Comparison of ENCODE assay signal across 28 cellular contexts in genomic region chr17:37754363-37754762, GRCh38. TPM values are rescaled to one million over a fixed set of nuclear protein-coding genes. Genes with fewer than 3 reads are reported as not detected.
"Had no signal": no experiment of that assay in that cellular context is flagged by ENCODE, and none has a peak within 500 bp of the region (broad histone marks: within the 10 kb centered on the region; RNA-seq: fewer than 3 reads in every experiment).

No MANE protein-coding gene starts in this region.

- ATAC-seq: effector memory CD8-positive, alpha-beta T cell; esophagus mucosa; gastrocnemius medialis; heart left ventricle; left cardiac atrium; left lung; left ventricle myocardium superior; lower lobe of right lung had no signal

- DNase-seq: colonic mucosa; cortex of kidney; effector CD8-positive, alpha-beta T cell; effector memory CD8-positive, alpha-beta T cell; endodermal cell; erythroblast; esophagus squamous epithelium; foreskin fibroblast; foreskin melanocyte; gastrocnemius medialis; heart left ventricle; hypothalamus; immature natural killer cell; islet precursor cell; kidney; kidney glomerular epithelial cell; left cardiac atrium; left lung; left ventricle myocardium superior; lower lobe of right lung; mesendoderm; midbrain had no signal

- H3K9me3 Mint-ChIP-seq: dendritic cell treated with granulocyte-macrophage colony-stimulating factor and Interleukin-4, amounts not matched to agents 40 ng/mL and 50 ng/mL, for 4 days; effector memory CD8-positive, alpha-beta T cell; endodermal cell; immature natural killer cell had no signal

- H3K4me3 Mint-ChIP-seq: dendritic cell treated with granulocyte-macrophage colony-stimulating factor and Interleukin-4, amounts not matched to agents 40 ng/mL and 50 ng/mL, for 4 days; effector memory CD8-positive, alpha-beta T cell; endodermal cell; immature natural killer cell had no signal

- H3K27ac Mint-ChIP-seq: dendritic cell treated with granulocyte-macrophage colony-stimulating factor and Interleukin-4, amounts not matched to agents 40 ng/mL and 50 ng/mL, for 4 days; effector memory CD8-positive, alpha-beta T cell; endodermal cell; immature natural killer cell had no signal

- H3K4me1 Mint-ChIP-seq: endodermal cell, immature natural killer cell had no signal

RNA-seq across cellular contexts. Expression of gene HNF1B, which starts 9.5 kb away (rescaled TPM):
- total RNA-seq: dermis microvascular lymphatic vessel endothelial cell, esophagus mucosa, esophagus squamous epithelium, gastrocnemius medialis, heart left ventricle, left cardiac atrium, left ventricle myocardium superior, lower leg skin, lung microvascular endothelial cell, mononuclear cell had no signal
